ENCODE assay signal across 8 cellular contexts in the genomic region with DNA sequence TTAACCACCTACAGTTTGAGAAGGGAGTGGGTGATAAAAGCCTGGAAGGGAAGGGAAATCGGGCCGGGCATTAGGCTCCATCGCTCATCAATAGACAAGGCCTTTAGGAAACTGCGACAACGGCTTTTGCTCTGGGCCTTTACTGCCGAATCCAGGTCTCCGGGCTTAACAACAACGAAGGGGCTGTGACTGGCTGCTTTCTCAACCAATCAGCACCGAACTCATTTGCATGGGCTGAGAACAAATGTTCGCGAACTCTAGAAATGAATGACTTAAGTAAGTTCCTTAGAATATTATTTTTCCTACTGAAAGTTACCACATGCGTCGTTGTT. TPM values are rescaled to one million over a fixed set of nuclear protein-coding genes. Genes with fewer than 3 reads are reported as not detected.
A peak's percentile ranks its signal among the peaks of the same experiment; 100 is the strongest.
DNase-seq lines count a peak whose midpoint lies in the region; ATAC-seq and TF ChIP-seq lines count a peak whose summit lies in the region.

No MANE protein-coding gene starts in this region.

- H3K36me3 ChIP-seq in left ventricle myocardium inferior = peaks cover 44% of the 10 kb centered on the region

- H3K9me3 ChIP-seq in left ventricle myocardium inferior (replicated peaks) = no peaks in the 10 kb centered on the region

- intact Hi-C loops in left ventricle myocardium inferior (cut with micrococcal nuclease) = no loop called here
- intact Hi-C loops in posterior cingulate gyrus (cut with DNase I) = loop anchor here (10.0 kb wide), 1 partner anchor 171 kb away; no protein-coding TSS in a partner anchor

- H3K4me3 ChIP-seq in GM12865 (ENCODE audit: low read depth, low read length) (peak overlapping the region; percentile 39), astrocyte of the cerebellum (ENCODE audit: low read depth, low read length) (peak overlapping the region; percentile 69), left ventricle myocardium inferior (peak overlapping the region; percentile 90)

- no peaks in the 10 kb centered on the region for H3K27me3 ChIP-seq in left ventricle myocardium inferior (ENCODE audit: low read depth)

- TF ChIP-seq CTCF in GM12865 (IDR thresholded peaks at IDR 0.05; ENCODE audit: insufficient read depth, low read depth, low read length, missing control alignments) (no peak), astrocyte of the cerebellum (IDR thresholded peaks at IDR 0.05; ENCODE audit: low read depth, low read length, missing control alignments) (no peak), left ventricle myocardium inferior (IDR thresholded peaks at IDR 0.05; ENCODE audit: borderline replicate concordance) (no peak)

- in situ Hi-C loops in astrocyte of the cerebellum (cut with HindIII; ENCODE audit: low sequenced_read_pairs) = no loop called here

- peak; percentile 30 for ATAC-seq in HG02798 (IDR thresholded peaks at IDR 0.05; ENCODE audit: poor library complexity, unreplicated experiment)

- DNase-seq in GM12865 (ENCODE audit: low read depth) (peak; percentile 96), NCI-H1436 treated with DMSO at 0.1 percent for 48 hours (lab: John Stamatoyannopoulos, UW) (peak; percentile 75), T follicular helper cell (ENCODE audit: low read depth) (peak; percentile 81), astrocyte of the cerebellum (ENCODE audit: low read depth) (peak; percentile 87), left ventricle myocardium inferior (peak; percentile 71), posterior cingulate gyrus (peak; percentile 78 to 98 (median 89)), A172 (ENCODE audit: low spot score) (no peak)

- H3K27ac ChIP-seq in left ventricle myocardium inferior (replicated peaks) = peak overlapping the region; percentile 99

- peaks cover 80% of the 10 kb centered on the region for H3K4me1 ChIP-seq in left ventricle myocardium inferior

RNA-seq across cellular contexts. Expression of a gene that starts 0.3 kb away (rescaled TPM):
- total RNA-seq in left ventricle myocardium inferior = not detected
- total RNA-seq in A172 (2014; rRNA removed; shearing (Covaris generic)) = not detected in 2 replicates

RNA-seq across cellular contexts. Expression of a gene that starts 0.5 kb away (rescaled TPM):
- 227 TPM for total RNA-seq in left ventricle myocardium inferior
- total RNA-seq in A172 (2014; rRNA removed; shearing (Covaris generic)) = 1.8 TPM in 1 of 2 replicates, not detected in the other

RNA-seq across cellular contexts. Expression of a gene that starts 7.8 kb away (rescaled TPM):
- total RNA-seq in left ventricle myocardium inferior = 6.7 TPM
- 0.31 and 0.48 TPM in 2 replicates for total RNA-seq in A172 (2014; rRNA removed; shearing (Covaris generic))

RNA-seq across cellular contexts. Expression of a gene that starts 15.6 kb away (rescaled TPM):
- 71.4 TPM for total RNA-seq in left ventricle myocardium inferior
- total RNA-seq in A172 (2014; rRNA removed; shearing (Covaris generic)) = 3.1 and 6.6 TPM in 2 replicates

RNA-seq across cellular contexts. Expression of a gene that starts 27.1 kb away (rescaled TPM):
- total RNA-seq in left ventricle myocardium inferior = 142 TPM
- 172 and 183 TPM in 2 replicates for total RNA-seq in A172 (2014; rRNA removed; shearing (Covaris generic))

Comparison
In these comparisons a context has a peak if more than half of its experiments do, and no peak if none do; other contexts are left out.
1. H3K4me3 ChIP-seq: peak in every context shown above with its lines; median percentile 90 in left ventricle myocardium inferior; 69 in astrocyte of the cerebellum; 39 in GM12865.
2. RNA of a gene that starts 0.5 kb away (total RNA-seq): 227 TPM in left ventricle myocardium inferior (single experiment); 1.8 TPM in A172; every median in the first group is over 10 times any median in the second.